In genomic region chr7:155181768-155182167, GRCh38 we compare ENCODE assay signal across 26 cellular contexts.
"Had no signal": no experiment of that assay in that cellular context is flagged by ENCODE, and none has a peak within 500 bp of the region (broad histone marks: within the 10 kb centered on the region; RNA-seq: fewer than 3 reads in every experiment).

No MANE protein-coding gene starts in this region.

- H3K27ac Mint-ChIP-seq: activated CD4-positive, alpha-beta T cell treated with anti-CD3 and anti-CD28 coated beads for 36 hours; activated CD4-positive, alpha-beta T cell treated with anti-CD3 and anti-CD28 coated beads, Interleukin-2, amount 10 ng/mL, durations not matched to agents 7 days and 5 days; activated CD8-positive, alpha-beta T cell treated with anti-CD3 and anti-CD28 coated beads, Interleukin-2, amount 10 ng/mL, durations not matched to agents 7 days and 5 days; activated naive CD4-positive, alpha-beta T cell treated with anti-CD3 and anti-CD28 coated beads for 36 hours; activated naive CD4-positive, alpha-beta T cell treated with anti-CD3 and anti-CD28 coated beads, Interleukin-2, amount 50 U/mL, for 24 hours; activated naive CD8-positive, alpha-beta T cell treated with anti-CD3 and anti-CD28 coated beads for 36 hours; activated naive CD8-positive, alpha-beta T cell treated with anti-CD3 and anti-CD28 coated beads, Interleukin-2, amount 50 U/mL, for 24 hours; activated T-cell treated with anti-CD3 and anti-CD28 coated beads, Interleukin-2, amount 50 U/mL, for 24 hours; activated T-cell treated with anti-CD3 and anti-CD28 coated beads, Interleukin-2, amount 50 U/mL, for 72 hours had no signal

- DNase-seq: activated CD4-positive, alpha-beta T cell treated with anti-CD3 and anti-CD28 coated beads for 36 hours; activated CD4-positive, alpha-beta T cell treated with anti-CD3 and anti-CD28 coated beads, Interleukin-2, amount 10 ng/mL, durations not matched to agents 7 days and 5 days; activated CD4-positive, alpha-beta T cell treated with anti-CD3 and anti-CD28 coated beads, Interleukin-2, amount 50 U/mL, for 4 hours; activated CD4-positive, CD25-positive, alpha-beta regulatory T cell; activated CD4-positive, CD25-positive, alpha-beta regulatory T cell treated with anti-CD3 and anti-CD28 coated beads, Interleukin-2, amount 50 U/mL, for 72 hours; activated CD8-positive, alpha-beta T cell treated with anti-CD3 and anti-CD28 coated beads, Interleukin-2, amount 10 ng/mL, durations not matched to agents 7 days and 5 days; activated naive CD4-positive, alpha-beta T cell treated with anti-CD3 and anti-CD28 coated beads for 36 hours; activated naive CD8-positive, alpha-beta T cell treated with anti-CD3 and anti-CD28 coated beads for 36 hours; activated naive CD8-positive, alpha-beta T cell treated with anti-CD3 and anti-CD28 coated beads, Interleukin-2, amount 50 U/mL, for 24 hours; activated T-cell treated with anti-CD3 and anti-CD28 coated beads for 4 hours; activated T-cell treated with anti-CD3 and anti-CD28 coated beads, Interleukin-2, amount 50 U/mL, for 24 hours; activated T-cell treated with anti-CD3 and anti-CD28 coated beads, Interleukin-2, amount 50 U/mL, for 72 hours; amygdala; aorta; body of pancreas; central memory CD4-positive, alpha-beta T cell; cerebellar nuclear complex; colonic mucosa; effector CD8-positive, alpha-beta T cell; foreskin keratinocyte; gastrocnemius medialis; heart right ventricle; T-helper 2 cell had no signal

- H3K27me3 Mint-ChIP-seq: activated CD4-positive, alpha-beta T cell treated with anti-CD3 and anti-CD28 coated beads, Interleukin-2, amount 10 ng/mL, durations not matched to agents 7 days and 5 days had no signal

- H3K4me3 Mint-ChIP-seq: activated CD4-positive, alpha-beta T cell treated with anti-CD3 and anti-CD28 coated beads for 36 hours; activated CD4-positive, alpha-beta T cell treated with anti-CD3 and anti-CD28 coated beads, Interleukin-2, amount 10 ng/mL, durations not matched to agents 7 days and 5 days; activated CD8-positive, alpha-beta T cell treated with anti-CD3 and anti-CD28 coated beads, Interleukin-2, amount 10 ng/mL, durations not matched to agents 7 days and 5 days; activated naive CD4-positive, alpha-beta T cell treated with anti-CD3 and anti-CD28 coated beads for 36 hours; activated naive CD4-positive, alpha-beta T cell treated with anti-CD3 and anti-CD28 coated beads, Interleukin-2, amount 50 U/mL, for 24 hours; activated naive CD8-positive, alpha-beta T cell treated with anti-CD3 and anti-CD28 coated beads for 36 hours; activated naive CD8-positive, alpha-beta T cell treated with anti-CD3 and anti-CD28 coated beads, Interleukin-2, amount 50 U/mL, for 24 hours; activated T-cell treated with anti-CD3 and anti-CD28 coated beads, Interleukin-2, amount 50 U/mL, for 24 hours; activated T-cell treated with anti-CD3 and anti-CD28 coated beads, Interleukin-2, amount 50 U/mL, for 72 hours had no signal

- ATAC-seq: activated CD4-positive, alpha-beta T cell treated with anti-CD3 and anti-CD28 coated beads for 36 hours; activated CD8-positive, alpha-beta T cell treated with anti-CD3 and anti-CD28 coated beads, Interleukin-2, amount 10 ng/mL, durations not matched to agents 7 days and 5 days; activated naive CD8-positive, alpha-beta T cell treated with anti-CD3 and anti-CD28 coated beads, Interleukin-2, amount 50 U/mL, for 24 hours; activated T-cell treated with anti-CD3 and anti-CD28 coated beads, Interleukin-2, amount 50 U/mL, for 72 hours; body of pancreas; esophagus mucosa; foreskin keratinocyte; gastrocnemius medialis; heart right ventricle had no signal

- H3K4me1 Mint-ChIP-seq: activated CD4-positive, alpha-beta T cell treated with anti-CD3 and anti-CD28 coated beads for 36 hours; activated CD4-positive, alpha-beta T cell treated with anti-CD3 and anti-CD28 coated beads, Interleukin-2, amount 10 ng/mL, durations not matched to agents 7 days and 5 days; activated naive CD4-positive, alpha-beta T cell treated with anti-CD3 and anti-CD28 coated beads, Interleukin-2, amount 50 U/mL, for 24 hours; activated naive CD8-positive, alpha-beta T cell treated with anti-CD3 and anti-CD28 coated beads for 36 hours; activated naive CD8-positive, alpha-beta T cell treated with anti-CD3 and anti-CD28 coated beads, Interleukin-2, amount 50 U/mL, for 24 hours had no signal

- H3K27me3 ChIP-seq: adrenal gland, body of pancreas, colonic mucosa, foreskin keratinocyte had no signal

- H3K36me3 ChIP-seq: adrenal gland, colonic mucosa, gastrocnemius medialis, heart right ventricle had no signal

- H3K9me3 ChIP-seq: colonic mucosa had no signal

- H3K4me3 ChIP-seq: adrenal gland, body of pancreas, colonic mucosa, gastrocnemius medialis, heart right ventricle had no signal

- H3K4me1 ChIP-seq: adrenal gland, body of pancreas, colonic mucosa, foreskin keratinocyte, gastrocnemius medialis, heart right ventricle had no signal

- H3K27ac ChIP-seq: adrenal gland, body of pancreas, colonic mucosa, foreskin keratinocyte, gastrocnemius medialis, heart right ventricle had no signal
